Comparison of ENCODE assay signal across 8 cellular contexts in genomic region chr1:205141236-205142104, GRCh38. TPM values are rescaled to one million over a fixed set of nuclear protein-coding genes. Genes with fewer than 3 reads are reported as not detected.
DNase-seq lines count a peak whose midpoint lies in the region; ATAC-seq and TF ChIP-seq lines count a peak whose summit lies in the region.

No MANE protein-coding gene starts in this region.

- DNase-seq in GDM1 (lab: John Stamatoyannopoulos, UW) (peak; percentile 65), HuH-7.5 (ENCODE audit: low spot score) (peak; percentile 39), OCI-LY7 (ENCODE audit: low spot score) (peak; percentile 85), activated T-cell treated with anti-CD3 and anti-CD28 coated beads for 24 hours (ENCODE audit: low read depth) (peak; percentile 61)
- DNase-seq in natural killer cell treated with Interleukin-12 subunit alpha and Interleukin-12 subunit beta and Interleukin-15 and Interleukin-18, amount 100 ng/mL, for 72 hours (ENCODE audit: low spot score) = peak; percentile 73
- peak; percentile 55 to 85 for DNase-seq in stimulated activated effector memory CD8-positive, alpha-beta T cell treated with anti-CD3 and anti-CD28 coated beads, Interleukin-12 subunit alpha, Interleukin-12 subunit beta, amount 100 ng/mL, for 72 hours (ENCODE audit: low spot score in 2 of 2)

- no peak overlapping the region for H3K4me3 Mint-ChIP-seq in natural killer cell treated with Interleukin-12 subunit alpha and Interleukin-12 subunit beta and Interleukin-15 and Interleukin-18, amount 100 ng/mL, for 72 hours
- no peak overlapping the region for H3K4me3 Mint-ChIP-seq in stimulated activated effector memory CD8-positive, alpha-beta T cell treated with anti-CD3 and anti-CD28 coated beads, Interleukin-12 subunit alpha, Interleukin-12 subunit beta, amount 100 ng/mL, for 72 hours

- H3K9me2 ChIP-seq in OCI-LY7 (ENCODE audit: insufficient read depth, low read length) = no peaks in the 10 kb centered on the region

- H3K9me3 ChIP-seq in OCI-LY7 (ENCODE audit: low read length) = no peaks in the 10 kb centered on the region

- peak overlapping the region; percentile 51; the same call in 1 of the 2 replicates for H3K4me2 ChIP-seq in OCI-LY7 (ENCODE audit: low read length)

- no peaks in the 10 kb centered on the region for H3K36me3 ChIP-seq in OCI-LY7 (ENCODE audit: insufficient read depth, low read length)

- intact Hi-C loops in OCI-LY7 (cut with micrococcal nuclease; ENCODE audit: unreplicated experiment) = loop anchor here (1.0 to 10.0 kb wide), 5 partner anchors 19 to 1177 kb away; no protein-coding TSS in a partner anchor

- no peaks in the 10 kb centered on the region for H3K9me3 Mint-ChIP-seq in natural killer cell treated with Interleukin-12 subunit alpha and Interleukin-12 subunit beta and Interleukin-15 and Interleukin-18, amount 100 ng/mL, for 72 hours
- no peaks in the 10 kb centered on the region for H3K9me3 Mint-ChIP-seq in stimulated activated effector memory CD8-positive, alpha-beta T cell treated with anti-CD3 and anti-CD28 coated beads, Interleukin-12 subunit alpha, Interleukin-12 subunit beta, amount 100 ng/mL, for 72 hours

- BruUV-seq in OCI-LY7 (replicated peaks; lab: Mats Ljungman, UMichigan) = no TSS peak

- no peaks in the 10 kb centered on the region for H3K36me3 Mint-ChIP-seq in natural killer cell treated with Interleukin-12 subunit alpha and Interleukin-12 subunit beta and Interleukin-15 and Interleukin-18, amount 100 ng/mL, for 72 hours
- peaks cover 12% of the 10 kb centered on the region for H3K36me3 Mint-ChIP-seq in stimulated activated effector memory CD8-positive, alpha-beta T cell treated with anti-CD3 and anti-CD28 coated beads, Interleukin-12 subunit alpha, Interleukin-12 subunit beta, amount 100 ng/mL, for 72 hours

- H4K20me1 ChIP-seq in OCI-LY7 (ENCODE audit: insufficient read depth, low read length) = no peaks in the 10 kb centered on the region

- peaks cover 4% of the 10 kb centered on the region for H3K4me1 ChIP-seq in OCI-LY7 (ENCODE audit: insufficient read depth, low read length, poor library complexity, severe bottlenecking)

- peak; percentile 78 for ATAC-seq in esophagus mucosa
- ATAC-seq in natural killer cell treated with Interleukin-12 subunit alpha and Interleukin-12 subunit beta and Interleukin-15 and Interleukin-18, amount 100 ng/mL, for 72 hours = peak; percentile 71 to 84
- peak; percentile 87 for ATAC-seq in stimulated activated effector memory CD8-positive, alpha-beta T cell treated with anti-CD3 and anti-CD28 coated beads, Interleukin-12 subunit alpha, Interleukin-12 subunit beta, amount 100 ng/mL, for 72 hours
- no peak for ATAC-seq in GM19452 (IDR thresholded peaks at IDR 0.05; ENCODE audit: unreplicated experiment)

- peak; percentile 94 for TF ChIP-seq CTCF in OCI-LY7 (conservative IDR thresholded peaks at IDR 0.05; ENCODE audit: low read length)

- H3K4me3 ChIP-seq in OCI-LY7 (ENCODE audit: low read depth, low read length, poor library complexity, severe bottlenecking) = no peak overlapping the region

- H2AFZ ChIP-seq in OCI-LY7 (ENCODE audit: low read length) = 0 out of 2 replicates have a peak overlapping the region, but pooled peaks have one; percentile 32

- no peaks in the 10 kb centered on the region for H3K79me2 ChIP-seq in OCI-LY7 (ENCODE audit: insufficient read depth, low read depth, low read length)

- H3K27me3 Mint-ChIP-seq in natural killer cell treated with Interleukin-12 subunit alpha and Interleukin-12 subunit beta and Interleukin-15 and Interleukin-18, amount 100 ng/mL, for 72 hours = no peaks in the 10 kb centered on the region

- peaks cover 5 to 6% of the 10 kb centered on the region in 2 donors for H3K4me1 Mint-ChIP-seq in natural killer cell treated with Interleukin-12 subunit alpha and Interleukin-12 subunit beta and Interleukin-15 and Interleukin-18, amount 100 ng/mL, for 72 hours (ENCODE audit: low read depth in 2 of 2)
- peaks cover 9% of the 10 kb centered on the region for H3K4me1 Mint-ChIP-seq in stimulated activated effector memory CD8-positive, alpha-beta T cell treated with anti-CD3 and anti-CD28 coated beads, Interleukin-12 subunit alpha, Interleukin-12 subunit beta, amount 100 ng/mL, for 72 hours

- no peak overlapping the region for H3K27ac Mint-ChIP-seq in natural killer cell treated with Interleukin-12 subunit alpha and Interleukin-12 subunit beta and Interleukin-15 and Interleukin-18, amount 100 ng/mL, for 72 hours
- peak overlapping the region; percentile 26 for H3K27ac Mint-ChIP-seq in stimulated activated effector memory CD8-positive, alpha-beta T cell treated with anti-CD3 and anti-CD28 coated beads, Interleukin-12 subunit alpha, Interleukin-12 subunit beta, amount 100 ng/mL, for 72 hours

- POLR2A ChIA-PET in OCI-LY7 (lab: Charles Lee) = interaction anchor here (0.6 to 1.5 kb wide), 7 partner anchors 17 to 271 kb away, joined by 3 to 5 read pairs (median 3); no protein-coding TSS in a partner anchor

- CTCF ChIA-PET in OCI-LY7 (lab: Charles Lee; ENCODE audit: unreplicated experiment) = interaction anchor here (0.9 to 1.9 kb wide), 3 partner anchors 10 to 183 kb away, joined by 3 to 7 read pairs (median 4); no protein-coding TSS in a partner anchor

- no peak overlapping the region for H3K27ac ChIP-seq in OCI-LY7 (ENCODE audit: low read depth, low read length, poor library complexity, severe bottlenecking)

RNA-seq across cellular contexts. Expression of gene RBBP5, which starts 19.7 kb away (rescaled TPM):
- total RNA-seq in OCI-LY7 (2014; rRNA removed; shearing (Covaris generic)) = 11.9 and 14.7 TPM in 2 replicates
- total RNA-seq in OCI-LY7 (2022) (17.4 and 19.8 TPM in 2 replicates), esophagus mucosa (6.9 TPM)
- 10 to 100 TPM; 23.8 to 24.7 TPM for total RNA-seq in natural killer cell treated with Interleukin-12 subunit alpha and Interleukin-12 subunit beta and Interleukin-15 and Interleukin-18, amount 100 ng/mL, for 72 hours

RNA-seq across cellular contexts. Expression of gene TMEM81, which starts 57.2 kb away (rescaled TPM):
- 2.7 and 3.4 TPM in 2 replicates for total RNA-seq in OCI-LY7 (2014; rRNA removed; shearing (Covaris generic))
- total RNA-seq in OCI-LY7 (2022) = 2.8 and 3.2 TPM in 2 replicates
- 1.3 TPM for total RNA-seq in esophagus mucosa
- total RNA-seq in natural killer cell treated with Interleukin-12 subunit alpha and Interleukin-12 subunit beta and Interleukin-15 and Interleukin-18, amount 100 ng/mL, for 72 hours = 1 to 10 TPM; 3.0 to 7.2 TPM
